1 cellular context compared by ENCODE assay signal in the genomic region with DNA sequence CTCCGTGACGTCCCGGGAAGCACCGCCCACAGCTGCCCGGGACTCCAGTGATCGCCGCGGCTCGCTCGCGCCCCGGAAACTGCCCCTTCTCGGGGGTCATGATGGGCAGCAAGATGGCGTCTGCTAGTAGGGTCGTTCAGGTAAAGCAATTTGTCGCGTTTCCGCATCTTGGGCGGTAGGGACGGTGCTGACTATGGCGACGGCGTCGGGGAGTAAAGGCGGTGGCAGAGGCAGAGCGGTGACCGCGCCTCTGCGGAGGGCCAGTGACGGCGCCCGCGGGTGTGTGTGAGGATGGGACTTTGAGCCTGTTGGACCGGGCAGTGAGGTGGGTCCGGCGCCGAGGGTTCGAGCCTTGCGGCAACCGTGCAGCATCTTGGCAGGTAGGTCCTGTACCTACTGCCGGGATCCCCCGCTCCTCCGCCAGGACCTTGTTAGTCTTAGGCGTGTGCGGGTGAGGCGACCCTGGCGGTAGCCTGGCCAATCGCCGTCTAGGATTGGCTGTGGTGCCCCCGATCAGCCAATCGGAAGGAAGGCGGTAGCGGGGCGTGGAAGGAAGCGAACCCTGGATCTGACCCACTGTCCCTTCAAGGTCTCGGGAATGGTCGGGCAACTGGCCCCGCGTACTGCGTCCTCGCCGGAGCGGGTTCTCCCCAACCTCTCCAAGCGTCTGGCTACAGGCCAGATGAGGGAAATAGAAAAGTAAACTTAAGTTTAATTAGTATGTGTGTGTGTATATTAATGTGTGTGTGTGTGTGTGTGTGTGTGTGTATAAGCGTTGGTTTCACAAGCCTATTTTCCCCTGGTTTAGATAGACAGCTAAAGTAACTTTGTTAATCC.
A peak's percentile ranks its signal among the peaks of the same experiment; 100 is the strongest.
TF ChIP-seq lines count a peak whose summit lies in the region.

No MANE protein-coding gene starts in this region.

TF ChIP-seq in HepG2, 621 proteins besides CTCF, POLR2A, EP300 and RAD21 (continued from another document and continues in another):
- TF ChIP-seq ZNF318 (CRISPR knock-in tag; IDR thresholded peaks at IDR 0.05) (peak; percentile 30; the same call in 1 of the 2 replicates), FOXM1 (CRISPR knock-in tag; IDR thresholded peaks at IDR 0.05) (no peak), SNAPC2 (CRISPR knock-in tag; IDR thresholded peaks at IDR 0.05) (peak; percentile 89; the same call in 1 of the 2 replicates), MED1 (CRISPR knock-in tag; IDR thresholded peaks at IDR 0.05) (peak; percentile 62), ZHX2 (IDR thresholded peaks at IDR 0.05; ENCODE audit: low read depth) (no peak), ZHX2 (CRISPR knock-in tag; IDR thresholded peaks at IDR 0.05; ENCODE audit: borderline replicate concordance) (0 out of 2 replicates have a peak, but pooled peaks have one; percentile 62), MTA3 (CRISPR knock-in tag; IDR thresholded peaks at IDR 0.05) (no peak), MYNN (CRISPR knock-in tag; IDR thresholded peaks at IDR 0.05; ENCODE audit: low read depth) (peak; percentile 62; the same call in 1 of the 2 replicates), GABPB1 (CRISPR knock-in tag; IDR thresholded peaks at IDR 0.05) (peak; percentile 94), ZNF792 (CRISPR knock-in tag; IDR thresholded peaks at IDR 0.05) (peak; percentile 61), NR2F1 (CRISPR knock-in tag; IDR thresholded peaks at IDR 0.05) (0 out of 4 replicates have a peak, but pooled peaks of 1 of the 2 experiments have one; percentile 15), ZNF510 (CRISPR knock-in tag; IDR thresholded peaks at IDR 0.05; ENCODE audit: low read depth) (0 out of 2 replicates have a peak, but pooled peaks have one; percentile 63), ZNF33B (CRISPR knock-in tag; IDR thresholded peaks at IDR 0.05) (no peak), THYN1 (CRISPR knock-in tag; IDR thresholded peaks at IDR 0.05; ENCODE audit: borderline replicate concordance, low read depth) (no peak), ZNF878 (CRISPR knock-in tag; IDR thresholded peaks at IDR 0.05) (0 out of 2 replicates have a peak, but pooled peaks have one; percentile 62), HNRNPLL (IDR thresholded peaks at IDR 0.05; ENCODE audit: low read depth, low read length, poor library complexity, severe bottlenecking) (peak; percentile 76), ZNF335 (CRISPR knock-in tag; IDR thresholded peaks at IDR 0.05) (peak; percentile 74; the same call in 1 of the 2 replicates), SMC3 (IDR thresholded peaks at IDR 0.05; ENCODE audit: low read length) (no peak), ZBTB33 (CRISPR knock-in tag; IDR thresholded peaks at IDR 0.05) (0 out of 2 replicates have a peak, but pooled peaks have one; percentile 18), ETV5 (CRISPR knock-in tag; IDR thresholded peaks at IDR 0.05; ENCODE audit: borderline replicate concordance) (peak; percentile 68; the same call in 1 of the 2 replicates), ZNF562 (CRISPR knock-in tag; IDR thresholded peaks at IDR 0.05; ENCODE audit: borderline replicate concordance) (no peak), PRMT3 (CRISPR knock-in tag; IDR thresholded peaks at IDR 0.05; ENCODE audit: borderline replicate concordance, low read depth) (no peak), ZNF282 (IDR thresholded peaks at IDR 0.05; ENCODE audit: partially characterized antibody) (no peak), MTF2 (CRISPR knock-in tag; IDR thresholded peaks at IDR 0.05; ENCODE audit: borderline replicate concordance) (peak; percentile 71; the same call in 1 of the 2 replicates), MIER3 (CRISPR knock-in tag; IDR thresholded peaks at IDR 0.05; ENCODE audit: borderline replicate concordance) (peak; percentile 36; the same call in 1 of the 2 replicates), ZNF75D (CRISPR knock-in tag; IDR thresholded peaks at IDR 0.05; ENCODE audit: borderline replicate concordance) (no peak), PRPF4 (IDR thresholded peaks at IDR 0.05; ENCODE audit: low read depth, low read length, poor library complexity, severe bottlenecking) (no peak), ZNF768 (CRISPR knock-in tag; IDR thresholded peaks at IDR 0.05) (peak; percentile 68), MAF1 (CRISPR knock-in tag; IDR thresholded peaks at IDR 0.05; ENCODE audit: borderline replicate concordance) (no peak), THRA (CRISPR knock-in tag; IDR thresholded peaks at IDR 0.05; ENCODE audit: borderline replicate concordance) (peak; percentile 9; the same call in 1 of the 2 replicates), ZNF720 (CRISPR knock-in tag; IDR thresholded peaks at IDR 0.05) (no peak), ZNF496 (CRISPR knock-in tag; IDR thresholded peaks at IDR 0.05; ENCODE audit: insufficient replicate concordance) (no peak), CERS6 (CRISPR knock-in tag; IDR thresholded peaks at IDR 0.05) (no peak; the same call in 1 of the 2 replicates)
- TF ChIP-seq, protein P1, sequence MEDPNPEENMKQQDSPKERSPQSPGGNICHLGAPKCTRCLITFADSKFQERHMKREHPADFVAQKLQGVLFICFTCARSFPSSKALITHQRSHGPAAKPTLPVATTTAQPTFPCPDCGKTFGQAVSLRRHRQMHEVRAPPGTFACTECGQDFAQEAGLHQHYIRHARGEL (CRISPR knock-in tag; IDR thresholded peaks at IDR 0.05) = 0 out of 2 replicates have a peak, but pooled peaks have one; percentile 34
- TF ChIP-seq, protein P2, sequence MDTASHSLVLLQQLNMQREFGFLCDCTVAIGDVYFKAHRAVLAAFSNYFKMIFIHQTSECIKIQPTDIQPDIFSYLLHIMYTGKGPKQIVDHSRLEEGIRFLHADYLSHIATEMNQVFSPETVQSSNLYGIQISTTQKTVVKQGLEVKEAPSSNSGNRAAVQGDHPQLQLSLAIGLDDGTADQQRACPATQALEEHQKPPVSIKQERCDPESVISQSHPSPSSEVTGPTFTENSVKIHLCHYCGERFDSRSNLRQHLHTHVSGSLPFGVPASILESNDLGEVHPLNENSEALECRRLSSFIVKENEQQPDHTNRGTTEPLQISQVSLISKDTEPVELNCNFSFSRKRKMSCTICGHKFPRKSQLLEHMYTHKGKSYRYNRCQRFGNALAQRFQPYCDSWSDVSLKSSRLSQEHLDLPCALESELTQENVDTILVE (CRISPR knock-in tag; IDR thresholded peaks at IDR 0.05) = peak; percentile 74; the same call in 1 of the 2 replicates
